ENCODE assay signal across 8 cellular contexts in the genomic region with DNA sequence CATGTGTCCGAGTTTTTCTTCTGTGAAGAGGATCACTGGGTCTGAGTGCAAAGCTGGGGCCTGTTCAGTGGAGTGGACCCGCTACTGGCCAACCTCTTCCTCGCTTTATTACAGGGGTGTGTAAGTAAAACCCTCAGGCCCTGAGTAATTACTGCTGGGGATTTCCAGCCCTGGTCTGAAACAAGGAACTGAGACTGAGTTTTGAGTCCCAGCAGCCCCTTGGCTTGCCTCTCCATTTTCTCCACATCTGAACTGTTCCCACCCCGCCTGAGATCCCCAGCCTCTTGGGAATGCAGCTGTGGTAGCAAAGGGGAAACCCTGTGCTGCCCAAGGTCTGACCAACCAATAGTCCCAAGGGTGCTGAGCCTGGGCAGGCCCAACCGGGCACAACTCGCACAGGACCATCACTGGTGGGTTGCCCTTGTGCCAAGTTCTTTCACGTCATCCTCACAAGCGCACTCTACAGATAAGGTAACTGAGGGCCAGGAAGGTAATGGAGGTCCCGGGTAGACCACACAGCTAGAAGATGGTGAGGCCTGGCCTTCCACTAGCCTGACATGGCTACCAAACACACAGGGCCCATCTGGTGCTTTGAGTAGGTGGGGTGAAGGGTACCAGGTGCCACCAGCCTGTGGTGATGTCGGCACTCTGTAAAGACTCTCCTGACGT. TPM values are rescaled to one million over a fixed set of nuclear protein-coding genes. Genes with fewer than 3 reads are reported as not detected.
A peak's percentile ranks its signal among the peaks of the same experiment; 100 is the strongest.
DNase-seq lines count a peak whose midpoint lies in the region; ATAC-seq, FAIRE-seq and TF ChIP-seq lines count a peak whose summit lies in the region.

No MANE protein-coding gene starts in this region.

- peaks cover 3% of the 10 kb centered on the region for H3K36me3 Mint-ChIP-seq in activated T-helper 1 cell treated with anti-CD3 and anti-CD28 coated beads, Interleukin-12 subunit alpha, Interleukin-12 subunit beta, Interleukin-2, Interleukin-4 antibody, amounts not matched to agents 30 ng/mL and 10 ng/mL and 1 ng/mL, durations not matched to agents 14 hours and 24 hours and 36 hours (ENCODE audit: low read depth)

- ATAC-seq in HG03442 (IDR thresholded peaks at IDR 0.05; ENCODE audit: unreplicated experiment) (peak; percentile 35), aorta (ENCODE audit: low FRiP score) (no peak), GM21526 (IDR thresholded peaks at IDR 0.05; ENCODE audit: low FRiP score, unreplicated experiment) (no peak)

- H3K4me1 ChIP-seq in muscle layer of duodenum (ENCODE audit: control insufficient read depth in 1 of 2, insufficient read depth in 2 of 2, low read length in 2 of 2) (peaks cover 33 to 80% of the 10 kb centered on the region in 2 donors), aorta (ENCODE audit: control insufficient read depth in 1 of 2, insufficient read depth in 2 of 2, low read length in 2 of 2) (no peaks in the 10 kb centered on the region)

- peak overlapping the region; percentile 79 for H3K27ac ChIP-seq in muscle layer of duodenum (ENCODE audit: low read length)
- H3K27ac ChIP-seq in aorta (ENCODE audit: low read depth in 1 of 2, low read length in 2 of 2) = no peak overlapping the region

- H3K27ac Mint-ChIP-seq in activated T-helper 1 cell treated with anti-CD3 and anti-CD28 coated beads, Interleukin-12 subunit alpha, Interleukin-12 subunit beta, Interleukin-2, Interleukin-4 antibody, amounts not matched to agents 30 ng/mL and 10 ng/mL and 1 ng/mL, durations not matched to agents 14 hours and 24 hours and 36 hours = peak overlapping the region; percentile 90

- FAIRE-seq in H54 (lab: Jason Lieb, UNC) = no peak

- H3K9me3 ChIP-seq in muscle layer of duodenum (ENCODE audit: control insufficient read depth in 1 of 2, low read length in 2 of 2) (no peaks in the 10 kb centered on the region), aorta (ENCODE audit: control insufficient read depth, low read length) (no peaks in the 10 kb centered on the region)

- no peaks in the 10 kb centered on the region for H3K9me3 Mint-ChIP-seq in activated T-helper 1 cell treated with anti-CD3 and anti-CD28 coated beads, Interleukin-12 subunit alpha, Interleukin-12 subunit beta, Interleukin-2, Interleukin-4 antibody, amounts not matched to agents 30 ng/mL and 10 ng/mL and 1 ng/mL, durations not matched to agents 14 hours and 24 hours and 36 hours

- 83 to 85% methylated on average over 11 of the region's 11 CpGs for WGBS in aorta, 2 donors

- intact Hi-C loops in activated T-helper 1 cell treated with anti-CD3 and anti-CD28 coated beads, Interleukin-12 subunit alpha, Interleukin-12 subunit beta, Interleukin-2, Interleukin-4 antibody, amounts not matched to agents 30 ng/mL and 10 ng/mL and 1 ng/mL, durations not matched to agents 14 hours and 24 hours and 36 hours (cut with micrococcal nuclease) = loop anchor here (5.0 kb wide), 2 partner anchors 509 to 541 kb away; a partner anchor contains a TSS
- intact Hi-C loops in aorta (cut with DNase I) = no loop called here

- peaks cover 0 to 3% of the 10 kb centered on the region in 2 donors for H3K36me3 ChIP-seq in muscle layer of duodenum (ENCODE audit: control insufficient read depth in 1 of 2, insufficient read depth in 2 of 2, low read length in 2 of 2)
- H3K36me3 ChIP-seq in aorta (ENCODE audit: control insufficient read depth in 1 of 2, insufficient read depth in 2 of 2, low read length in 1 of 2) = no peaks in the 10 kb centered on the region

- H3K4me3 ChIP-seq in muscle layer of duodenum (ENCODE audit: low read depth in 1 of 2, low read length in 2 of 2) (no peak overlapping the region), aorta (ENCODE audit: low read length in 2 of 2) (no peak overlapping the region)

- H3K27me3 Mint-ChIP-seq in activated T-helper 1 cell treated with anti-CD3 and anti-CD28 coated beads, Interleukin-12 subunit alpha, Interleukin-12 subunit beta, Interleukin-2, Interleukin-4 antibody, amounts not matched to agents 30 ng/mL and 10 ng/mL and 1 ng/mL, durations not matched to agents 14 hours and 24 hours and 36 hours (ENCODE audit: insufficient read depth) = no peaks in the 10 kb centered on the region

- H3K4me3 Mint-ChIP-seq in activated T-helper 1 cell treated with anti-CD3 and anti-CD28 coated beads, Interleukin-12 subunit alpha, Interleukin-12 subunit beta, Interleukin-2, Interleukin-4 antibody, amounts not matched to agents 30 ng/mL and 10 ng/mL and 1 ng/mL, durations not matched to agents 14 hours and 24 hours and 36 hours = peak overlapping the region; percentile 87

- H3K4me1 Mint-ChIP-seq in activated T-helper 1 cell treated with anti-CD3 and anti-CD28 coated beads, Interleukin-12 subunit alpha, Interleukin-12 subunit beta, Interleukin-2, Interleukin-4 antibody, amounts not matched to agents 30 ng/mL and 10 ng/mL and 1 ng/mL, durations not matched to agents 14 hours and 24 hours and 36 hours (ENCODE audit: low read depth) = peaks cover 76% of the 10 kb centered on the region

- no peaks in the 10 kb centered on the region for H3K27me3 ChIP-seq in muscle layer of duodenum (ENCODE audit: low read depth, low read length)
- no peaks in the 10 kb centered on the region for H3K27me3 ChIP-seq in aorta (ENCODE audit: control insufficient read depth in 1 of 2, insufficient read depth in 2 of 2, low read length in 1 of 2)

- DNase-seq in stimulated activated CD4-positive, alpha-beta T cell treated with anti-CD3 and anti-CD28 coated beads, Interleukin-4, amount 100 ng/mL, for 24 hours = peak; percentile 62
- DNase-seq in stimulated activated CD4-positive, alpha-beta T cell treated with anti-CD3 and anti-CD28 coated beads, Interleukin-4, amount 100 ng/mL, for 4 hours = no peak
- DNase-seq in activated T-helper 1 cell treated with anti-CD3 and anti-CD28 coated beads, Interleukin-12 subunit alpha, Interleukin-12 subunit beta, Interleukin-2, Interleukin-4 antibody, amounts not matched to agents 30 ng/mL and 10 ng/mL and 1 ng/mL, durations not matched to agents 14 hours and 24 hours and 36 hours (ENCODE audit: low spot score) = peak; percentile 36
- DNase-seq in aorta = no peak
- DNase-seq in H54 (ENCODE audit: insufficient read length, low spot score) = no peak

- no peak for TF ChIP-seq POLR2A in H54 (IDR thresholded peaks at IDR 0.05; ENCODE audit: low read depth, low read length)

RNA-seq across cellular contexts. Expression of a gene that starts 13.7 kb away (rescaled TPM):
- 60.4 and 61.7 TPM in 2 replicates for total RNA-seq in activated T-helper 1 cell treated with anti-CD3 and anti-CD28 coated beads, Interleukin-12 subunit alpha, Interleukin-12 subunit beta, Interleukin-2, Interleukin-4 antibody, amounts not matched to agents 30 ng/mL and 10 ng/mL and 1 ng/mL, durations not matched to agents 14 hours and 24 hours and 36 hours
- 10 to 100 TPM; 33.9 to 37.7 TPM for total RNA-seq in aorta
- polyA plus RNA-seq in aorta = 10 to 100 TPM; 22.5 to 24.5 TPM

RNA-seq across cellular contexts. Expression of a gene that starts 42.1 kb away (rescaled TPM):
- total RNA-seq in activated T-helper 1 cell treated with anti-CD3 and anti-CD28 coated beads, Interleukin-12 subunit alpha, Interleukin-12 subunit beta, Interleukin-2, Interleukin-4 antibody, amounts not matched to agents 30 ng/mL and 10 ng/mL and 1 ng/mL, durations not matched to agents 14 hours and 24 hours and 36 hours = 14.0 and 14.9 TPM in 2 replicates
- total RNA-seq in aorta = 1 to 10 TPM; 8.0 to 8.4 TPM
- polyA plus RNA-seq in aorta = 1 to 10 TPM in 1 of 2 donors, under 1 TPM in 1; 0.75 to 2.6 TPM

RNA-seq across cellular contexts. Expression of a gene that starts 43.7 kb away (rescaled TPM):
- total RNA-seq in activated T-helper 1 cell treated with anti-CD3 and anti-CD28 coated beads, Interleukin-12 subunit alpha, Interleukin-12 subunit beta, Interleukin-2, Interleukin-4 antibody, amounts not matched to agents 30 ng/mL and 10 ng/mL and 1 ng/mL, durations not matched to agents 14 hours and 24 hours and 36 hours = 84.3 and 92.0 TPM in 2 replicates
- 10 to 100 TPM; 32.4 to 36.6 TPM for total RNA-seq in aorta
- polyA plus RNA-seq in aorta = 10 to 100 TPM in 1 of 2 donors, 1 to 10 TPM in 1; 5.5 to 17.4 TPM

Comparison
In these comparisons a context has a peak if more than half of its experiments do, and no peak if none do; other contexts are left out.
1. DNase-seq: peak in stimulated activated CD4-positive, alpha-beta T cell treated with anti-CD3 and anti-CD28 coated beads, Interleukin-4, amount 100 ng/mL, for 24 hours (single experiment) and activated T-helper 1 cell treated with anti-CD3 and anti-CD28 coated beads, Interleukin-12 subunit alpha, Interleukin-12 subunit beta, Interleukin-2, Interleukin-4 antibody, amounts not matched to agents 30 ng/mL and 10 ng/mL and 1 ng/mL, durations not matched to agents 14 hours and 24 hours and 36 hours (single experiment); none in stimulated activated CD4-positive, alpha-beta T cell treated with anti-CD3 and anti-CD28 coated beads, Interleukin-4, amount 100 ng/mL, for 4 hours (0 of 2), aorta (0 of 2) and H54 (single experiment).